11 cellular contexts compared by ENCODE assay signal in genomic region chr15:23686466-23687142, GRCh38. TPM values are rescaled to one million over a fixed set of nuclear protein-coding genes. Genes with fewer than 3 reads are reported as not detected.
DNase-seq lines count a peak whose midpoint lies in the region; ATAC-seq and TF ChIP-seq lines count a peak whose summit lies in the region.
"Had no signal": no experiment of that assay in that cellular context is flagged by ENCODE, and none has a peak within 500 bp of the region (broad histone marks: within the 10 kb centered on the region; RNA-seq: fewer than 3 reads in every experiment).

No MANE protein-coding gene starts in this region.

- H3K4me1 Mint-ChIP-seq in neural crest cell = peaks cover 28% of the 10 kb centered on the region
- no peaks in the 10 kb centered on the region for H3K4me1 Mint-ChIP-seq in CD8-positive, alpha-beta memory T cell

- H3K9me3 ChIP-seq in vagina = no peaks in the 10 kb centered on the region
- no peaks in the 10 kb centered on the region for H3K9me3 ChIP-seq in CD8-positive, alpha-beta memory T cell (ENCODE audit: low read length)

- H3K4me1 ChIP-seq in vagina = peaks cover 19% of the 10 kb centered on the region
- no peaks in the 10 kb centered on the region for H3K4me1 ChIP-seq in CD8-positive, alpha-beta memory T cell (ENCODE audit: insufficient read depth, low read length)

- TF ChIP-seq CTCF in foreskin fibroblast (IDR thresholded peaks at IDR 0.05; ENCODE audit: low read depth, low read length) (no peak), neural crest cell (conservative IDR thresholded peaks at IDR 0.05) (no peak), vagina (IDR thresholded peaks at IDR 0.05) (no peak)

- H3K36me3 Mint-ChIP-seq in neural crest cell (ENCODE audit: low read depth) = peaks cover 6% of the 10 kb centered on the region
- H3K36me3 Mint-ChIP-seq in CD8-positive, alpha-beta memory T cell = no peaks in the 10 kb centered on the region

- POLR2A ChIA-PET in CD8-positive, alpha-beta memory T cell (lab: Charles Lee) = no interaction called here

- no peaks in the 10 kb centered on the region for H3K9me3 Mint-ChIP-seq in neural crest cell
- peaks cover 3 to 9% (median 6%) of the 10 kb centered on the region in 5 donors for H3K9me3 Mint-ChIP-seq in CD8-positive, alpha-beta memory T cell
- H3K9me3 Mint-ChIP-seq: CD4-positive, alpha-beta T cell had no signal

- CTCF ChIA-PET in CD8-positive, alpha-beta memory T cell (lab: Charles Lee) = no interaction called here

- DNase-seq in Right ventricle myocardium inferior (ENCODE audit: missing footprints) (no peak), cardiac septum (ENCODE audit: low spot score) (no peak), foreskin fibroblast (peak in 1 of 2 donors; percentile 11), neural crest cell (ENCODE audit: low read depth, low spot score) (no peak), vagina (ENCODE audit: extremely low spot score in 2 of 2) (no peak), left lobe of liver (ENCODE audit: low spot score) (no peak), UCSD-AML1 (lab: John Stamatoyannopoulos, UW; ENCODE audit: unreplicated experiment) (no peak)
- DNase-seq in CD8-positive, alpha-beta memory T cell = no peak
- DNase-seq: CD4-positive, alpha-beta T cell had no signal

- no peaks in the 10 kb centered on the region for H3K36me3 ChIP-seq in vagina
- H3K36me3 ChIP-seq in CD8-positive, alpha-beta memory T cell (ENCODE audit: insufficient read depth, low read length) = no peaks in the 10 kb centered on the region

- ATAC-seq in Right ventricle myocardium inferior (peak; percentile 45), left lobe of liver (no peak)
- ATAC-seq: Panc1 had no signal

- no peak for TF ChIP-seq POLR2A in vagina (IDR thresholded peaks at IDR 0.05)

- peak overlapping the region; percentile 66 for H3K27ac ChIP-seq in vagina
- H3K27ac ChIP-seq in CD8-positive, alpha-beta memory T cell (ENCODE audit: low read depth, low read length) = no peak overlapping the region

- no peaks in the 10 kb centered on the region for H3K27me3 ChIP-seq in vagina
- no peaks in the 10 kb centered on the region for H3K27me3 ChIP-seq in CD8-positive, alpha-beta memory T cell (ENCODE audit: insufficient read depth, low read length, poor library complexity, severe bottlenecking)

- peak overlapping the region; percentile 82 for H3K4me3 Mint-ChIP-seq in neural crest cell
- H3K4me3 Mint-ChIP-seq in CD8-positive, alpha-beta memory T cell = no peak overlapping the region
- H3K4me3 Mint-ChIP-seq: CD4-positive, alpha-beta T cell had no signal

- intact Hi-C loops in Right ventricle myocardium inferior (cut with DNase I) = no loop called here
- intact Hi-C loops in cardiac septum (cut with DNase I) = no loop called here
- intact Hi-C loops in vagina (cut with DNase I) = no loop called here

- no peak overlapping the region for H3K27ac Mint-ChIP-seq in neural crest cell (ENCODE audit: unreplicated experiment)
- H3K27ac Mint-ChIP-seq in CD8-positive, alpha-beta memory T cell = no peak overlapping the region
- H3K27ac Mint-ChIP-seq: activated T-cell treated with anti-CD3 and anti-CD28 coated beads, Interleukin-2, amount 50 U/mL, for 72 hours; CD4-positive, alpha-beta T cell had no signal

- no peaks in the 10 kb centered on the region for H3K27me3 Mint-ChIP-seq in neural crest cell (ENCODE audit: low read depth)
- H3K27me3 Mint-ChIP-seq in CD8-positive, alpha-beta memory T cell = no peaks in the 10 kb centered on the region

- peak overlapping the region; percentile 43 to 67 for H3K4me3 ChIP-seq in foreskin fibroblast (ENCODE audit: low read depth in 1 of 2, low read length in 2 of 2)
- H3K4me3 ChIP-seq in vagina = peak overlapping the region; percentile 48 to 52
- H3K4me3 ChIP-seq in CD8-positive, alpha-beta memory T cell (ENCODE audit: low read length) = no peak overlapping the region

RNA-seq across cellular contexts. Expression of gene NDN, which starts 0.5 kb away (rescaled TPM):
- 40.0 TPM for total RNA-seq in Right ventricle myocardium inferior
- total RNA-seq in cardiac septum = 35.4 TPM
- total RNA-seq in neural crest cell = 97.3 and 105 TPM in 2 replicates
- total RNA-seq in vagina = 79.3 TPM
- 2.9 TPM for total RNA-seq in left lobe of liver
- 1 to 10 TPM in 1 of 2 experiments, under 1 TPM in 1; 0.77 to 1.2 TPM for total RNA-seq in CD8-positive, alpha-beta memory T cell
- polyA plus RNA-seq in CD8-positive, alpha-beta memory T cell = 0.81 TPM
- total RNA-seq: CD4-positive, alpha-beta T cell had no signal

RNA-seq across cellular contexts. Expression of gene MAGEL2, which starts 38.9 kb away (rescaled TPM):
- total RNA-seq in Right ventricle myocardium inferior = not detected
- total RNA-seq in cardiac septum = 0.11 TPM
- total RNA-seq in neural crest cell = 11.9 and 13.1 TPM in 2 replicates
- 2.0 TPM for total RNA-seq in vagina
- not detected for total RNA-seq in left lobe of liver
- total RNA-seq in CD8-positive, alpha-beta memory T cell = not detected
- not detected for polyA plus RNA-seq in CD8-positive, alpha-beta memory T cell
- total RNA-seq: activated T-cell treated with anti-CD3 and anti-CD28 coated beads, Interleukin-2, amount 50 U/mL, for 72 hours; CD4-positive, alpha-beta T cell had no signal
